In genomic region chr12:90013409-90013808, GRCh38 we compare ENCODE assay signal across 9 cellular contexts.
A peak's percentile ranks its signal among the peaks of the same experiment; 100 is the strongest.
DNase-seq lines count a peak whose midpoint lies in the region; ATAC-seq lines count a peak whose summit lies in the region.
"Had no signal": no experiment of that assay in that cellular context is flagged by ENCODE, and none has a peak within 500 bp of the region (broad histone marks: within the 10 kb centered on the region; RNA-seq: fewer than 3 reads in every experiment).

No MANE protein-coding gene starts in this region.

- DNase-seq in ELF-1 (ENCODE audit: low read depth, low spot score) (peak; percentile 36), NCI-H748 treated with DMSO at 0.1 percent for 48 hours (lab: John Stamatoyannopoulos, UW) (peak; percentile 28), iPS-NIHi7 (ENCODE audit: extremely low spot score) (peak; percentile 46), NCI-H1694 (lab: John Stamatoyannopoulos, UW) (no peak), HuH-7.5 (ENCODE audit: low spot score) (no peak), NCI-H226 (no peak), activated gamma-delta T cell (lab: John Stamatoyannopoulos, UW) (no peak)
- DNase-seq: activated T-cell treated with anti-CD3 and anti-CD28 coated beads, Interleukin-2, amount 50 U/mL, for 1 hour had no signal

- ATAC-seq in GM21529 (IDR thresholded peaks at IDR 0.05; ENCODE audit: unreplicated experiment), result peak; percentile 76

Comparison
In these comparisons a context has a peak if more than half of its experiments do, and no peak if none do; other contexts are left out.
1. DNase-seq: peak in ELF-1 (single experiment), NCI-H748 treated with DMSO at 0.1 percent for 48 hours (single experiment) and iPS-NIHi7 (single experiment); none in NCI-H1694 (single experiment), HuH-7.5 (single experiment), NCI-H226 (single experiment) and activated gamma-delta T cell (single experiment).